In the genomic region with DNA sequence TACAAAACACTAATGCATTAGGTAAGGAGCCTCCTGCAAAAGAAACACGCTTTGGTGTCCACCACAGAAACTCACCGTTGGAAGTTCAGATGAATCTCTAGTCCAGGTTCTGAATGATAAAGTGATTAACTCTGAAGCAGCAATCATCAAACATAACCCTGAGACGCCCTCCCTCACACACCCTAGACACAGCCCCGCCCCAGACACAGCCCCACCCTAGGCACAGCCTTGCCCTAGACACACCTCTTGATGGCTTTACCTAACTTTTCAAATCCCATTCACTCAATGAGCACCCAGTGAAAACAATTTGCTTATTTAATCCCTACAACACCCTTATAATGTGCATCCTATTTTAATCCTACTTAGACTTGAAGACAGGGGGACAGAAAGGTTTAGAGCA, we compare ENCODE assay signal across 19 cellular contexts. TPM values are rescaled to one million over a fixed set of nuclear protein-coding genes. Genes with fewer than 3 reads are reported as not detected.
DNase-seq lines count a peak whose midpoint lies in the region; ATAC-seq, FAIRE-seq and TF ChIP-seq lines count a peak whose summit lies in the region.
"Had no signal": no experiment of that assay in that cellular context is flagged by ENCODE, and none has a peak within 500 bp of the region (broad histone marks: within the 10 kb centered on the region; RNA-seq: fewer than 3 reads in every experiment).

No MANE protein-coding gene starts in this region.

- no peaks in the 10 kb centered on the region for H3F3A ChIP-seq in GM23338 (replicated peaks; ENCODE audit: low read depth)

- no peak overlapping the region for H3K4me3 Mint-ChIP-seq in IgD-negative memory B cell
- no peak overlapping the region for H3K4me3 Mint-ChIP-seq in CD8-positive, alpha-beta memory T cell
- no peak overlapping the region for H3K4me3 Mint-ChIP-seq in GM23338
- H3K4me3 Mint-ChIP-seq: CD4-positive, alpha-beta memory T cell had no signal

- peak; percentile 40; the same call in 1 of the 3 replicates for ATAC-seq in K562
- peak; percentile 98 for ATAC-seq in left colon
- no peak for ATAC-seq in GM23338
- ATAC-seq: GM12878 had no signal

- TF ChIP-seq CTCF in K562 (IDR thresholded peaks at IDR 0.05 in 2 of 3, conservative IDR thresholded peaks at IDR 0.05 in 1 of 3; ENCODE audit: insufficient read depth in 2 of 3, low read depth in 1 of 3, low read length in 3 of 3), result no peak
- TF ChIP-seq CTCF in transverse colon (IDR thresholded peaks at IDR 0.05), result no peak
- no peak for TF ChIP-seq CTCF in GM23338 (conservative IDR thresholded peaks at IDR 0.05; ENCODE audit: low read depth in 2 of 2)

- no peak overlapping the region for H3K4me3 ChIP-seq in K562
- no peak overlapping the region for H3K4me3 ChIP-seq in transverse colon
- no peak overlapping the region for H3K4me3 ChIP-seq in CD8-positive, alpha-beta memory T cell (ENCODE audit: low read length)
- no peak overlapping the region for H3K4me3 ChIP-seq in GM23338
- H3K4me3 ChIP-seq: GM12878, HAP-1 had no signal

- WGBS in K562 (ENCODE audit: insufficient coverage, low coverage, missing lambda C conversion rate), result 2% methylated on average over 4 of the region's 4 CpGs
- 60 to 80% methylated on average over 1 to 4 of the region's 4 CpGs for WGBS in transverse colon (ENCODE audit: low coverage in 1 of 2), 2 donors

- CTCF ChIA-PET in K562 (lab: Yijun Ruan, JAX; ENCODE audit: low intra/inter-chr PET ratio), result no interaction called here
- CTCF ChIA-PET in CD8-positive, alpha-beta memory T cell (lab: Charles Lee), result interaction anchor here (1.4 to 3.3 kb wide), 3 partner anchors 10 to 131 kb away, joined by 3 to 15 read pairs (median 6); no protein-coding TSS in a partner anchor

- peaks cover 0 to 3% (median 2%) of the 10 kb centered on the region in 3 donors for H3K4me1 Mint-ChIP-seq in IgD-negative memory B cell
- peaks cover 0 to 9% (median 5%) of the 10 kb centered on the region in 3 donors for H3K4me1 Mint-ChIP-seq in CD8-positive, alpha-beta memory T cell
- H3K4me1 Mint-ChIP-seq in GM23338, result no peaks in the 10 kb centered on the region

- in situ Hi-C loops in K562 (cut with MboI) (loop anchor here (5.0 kb wide), 1 partner anchor 75 kb away; the partner anchor contains the start of gene PLAC9), transverse colon (cut with MboI; ENCODE audit: low pct_ligation_motif_present in 1 of 4, low pct_unique_long_range_greater_than_20kb in 1 of 4, low sequenced_read_pairs in 3 of 4) (loop anchor here in 1 of 4 donors (25.0 kb wide), 1 partner anchor 155 kb away; the partner anchor contains the start of gene ANXA11)

- no peak overlapping the region for H3K9ac ChIP-seq in K562 (ENCODE audit: insufficient read depth in 1 of 2, low read depth in 2 of 2, low read length in 2 of 2)

- intact Hi-C loops in K562 (cut with micrococcal nuclease) (no loop called here), left colon (cut with DNase I, micrococcal nuclease) (no loop called here), transverse colon (cut with DNase I; ENCODE audit: low total_unique reads) (no loop called here)

- H3K36me3 Mint-ChIP-seq in IgD-negative memory B cell (peaks cover 1% of the 10 kb centered on the region), GM23338 (ENCODE audit: low read depth) (no peaks in the 10 kb centered on the region)
- H3K36me3 Mint-ChIP-seq in CD8-positive, alpha-beta memory T cell, result no peaks in the 10 kb centered on the region
- H3K36me3 Mint-ChIP-seq: CD4-positive, alpha-beta memory T cell had no signal

- H3K4me2 ChIP-seq in K562 (ENCODE audit: insufficient read depth, low read length) (no peak overlapping the region), GM23338 (no peak overlapping the region)

- H3K36me3 ChIP-seq in K562 (ENCODE audit: control insufficient read depth, insufficient read depth, low read length) (no peaks in the 10 kb centered on the region), transverse colon (no peaks in the 10 kb centered on the region), GM23338 (ENCODE audit: insufficient read depth) (no peaks in the 10 kb centered on the region)
- H3K36me3 ChIP-seq in CD8-positive, alpha-beta memory T cell (ENCODE audit: insufficient read depth, low read length), result no peaks in the 10 kb centered on the region
- H3K36me3 ChIP-seq: HAP-1 had no signal

- no peak for TF ChIP-seq RAD21 in K562 (CRISPR knock-in tag; conservative IDR thresholded peaks at IDR 0.05 in 1 of 2, IDR thresholded peaks at IDR 0.05 in 1 of 2)

- no peak for DNase-seq in K562 (ENCODE audit: extremely low read depth in 1 of 4, low spot score in 3 of 4)
- peak; percentile 28 to 49 for DNase-seq in left colon
- peak; percentile 38 for DNase-seq in transverse colon
- no peak for DNase-seq in cerebellar cortex (ENCODE audit: low spot score)
- no peak for DNase-seq in CD8-positive, alpha-beta memory T cell
- no peak for DNase-seq in GM23338 (ENCODE audit: low spot score)
- DNase-seq: C1 segment of cervical spinal cord; CD4-positive, alpha-beta memory T cell; DMS 273 treated with DMSO at 0.1 percent for 48 hours; DMS79; EL; GDM1; GOT3 had no signal

- H3K4me1 ChIP-seq in K562 (replicated peaks in 1 of 2; ENCODE audit: control insufficient read depth in 2 of 2, insufficient read depth in 2 of 2, low read length in 2 of 2) (no peaks in the 10 kb centered on the region), transverse colon (no peaks in the 10 kb centered on the region), GM23338 (ENCODE audit: insufficient read depth) (no peaks in the 10 kb centered on the region)
- H3K4me1 ChIP-seq in CD8-positive, alpha-beta memory T cell (ENCODE audit: insufficient read depth, low read length), result no peaks in the 10 kb centered on the region
- H3K4me1 ChIP-seq: HAP-1 had no signal

- BruUV-seq in K562 (replicated peaks; lab: Mats Ljungman, UMichigan), result no TSS peak

- H3K27me3 Mint-ChIP-seq in IgD-negative memory B cell (no peaks in the 10 kb centered on the region), GM23338 (ENCODE audit: insufficient read depth, low read depth, poor library complexity) (peaks cover 3% of the 10 kb centered on the region)
- H3K27me3 Mint-ChIP-seq in CD8-positive, alpha-beta memory T cell, result no peaks in the 10 kb centered on the region
- H3K27me3 Mint-ChIP-seq: CD4-positive, alpha-beta memory T cell had no signal

- H3K79me2 ChIP-seq in K562 (ENCODE audit: control insufficient read depth, insufficient read depth, low read length) (no peaks in the 10 kb centered on the region), GM23338 (replicated peaks; ENCODE audit: insufficient read depth) (no peaks in the 10 kb centered on the region)

- H3K27ac ChIP-seq in K562 (ENCODE audit: extremely low read depth, low read depth, low read length), result no peak overlapping the region
- H3K27ac ChIP-seq in transverse colon, result no peak overlapping the region
- H3K27ac ChIP-seq in CD8-positive, alpha-beta memory T cell (ENCODE audit: low read depth, low read length), result no peak overlapping the region
- no peak overlapping the region for H3K27ac ChIP-seq in GM23338 (ENCODE audit: low read depth)

- POLR2A ChIA-PET in K562 (lab: Yijun Ruan, JAX), result no interaction called here
- POLR2A ChIA-PET in CD8-positive, alpha-beta memory T cell (lab: Charles Lee), result no interaction called here

- TF ChIP-seq EP300 in K562 (IDR thresholded peaks at IDR 0.05; ENCODE audit: low read length) (no peak), transverse colon (IDR thresholded peaks at IDR 0.05; ENCODE audit: low read depth) (no peak)

- H2AFZ ChIP-seq in K562 (ENCODE audit: low read depth, low read length) (no peak overlapping the region), GM23338 (no peak overlapping the region)

- no peak for FAIRE-seq in K562 (lab: Jason Lieb, UNC)
- FAIRE-seq: D721Med, GM12878, GM19239, H54 had no signal

- H3K9me3 Mint-ChIP-seq in IgD-negative memory B cell, result no peaks in the 10 kb centered on the region
- no peaks in the 10 kb centered on the region for H3K9me3 Mint-ChIP-seq in CD8-positive, alpha-beta memory T cell
- no peaks in the 10 kb centered on the region for H3K9me3 Mint-ChIP-seq in GM23338
- H3K9me3 Mint-ChIP-seq: CD4-positive, alpha-beta memory T cell had no signal

- H3K9me3 ChIP-seq in K562 (replicated peaks; ENCODE audit: control insufficient read depth, insufficient read depth, low read depth, low read length) (no peaks in the 10 kb centered on the region), transverse colon (no peaks in the 10 kb centered on the region)
- no peaks in the 10 kb centered on the region for H3K9me3 ChIP-seq in CD8-positive, alpha-beta memory T cell (ENCODE audit: low read length)
- H3K9me3 ChIP-seq: HAP-1 had no signal

- H3K27me3 ChIP-seq in K562 (ENCODE audit: control insufficient read depth in 2 of 2, insufficient read depth in 2 of 2, low read length in 2 of 2) (peaks cover 3 to 16% of the 10 kb centered on the region in 2 experiments; a peak in 3 of 5 replicates), transverse colon (no peaks in the 10 kb centered on the region), GM23338 (ENCODE audit: insufficient read depth) (no peaks in the 10 kb centered on the region)
- H3K27me3 ChIP-seq in CD8-positive, alpha-beta memory T cell (ENCODE audit: insufficient read depth, low read length, poor library complexity, severe bottlenecking), result no peaks in the 10 kb centered on the region

- no peaks in the 10 kb centered on the region for H3K9me2 ChIP-seq in GM23338 (ENCODE audit: insufficient read depth)

- H3K27ac Mint-ChIP-seq in IgD-negative memory B cell (peak overlapping the region in 2 of 3 donors; percentile 30 to 63), GM23338 (no peak overlapping the region)
- H3K27ac Mint-ChIP-seq in CD8-positive, alpha-beta memory T cell, result no peak overlapping the region
- H3K27ac Mint-ChIP-seq: CD4-positive, alpha-beta memory T cell had no signal

- TF ChIP-seq POLR2A in K562 (conservative IDR thresholded peaks at IDR 0.05) (no peak), transverse colon (IDR thresholded peaks at IDR 0.05) (no peak)

- H3K9me1 ChIP-seq in K562 (ENCODE audit: control insufficient read depth, insufficient read depth, low read length), result no peaks in the 10 kb centered on the region

- H4K20me1 ChIP-seq in K562 (replicated peaks; ENCODE audit: control insufficient read depth, insufficient read depth, low read length) (no peaks in the 10 kb centered on the region), GM23338 (replicated peaks; ENCODE audit: insufficient read depth) (no peaks in the 10 kb centered on the region)

RNA-seq across cellular contexts. Expression of gene TMEM254, which starts 21.3 kb away (rescaled TPM):
- polyA plus RNA-seq in IgD-negative memory B cell (29.4 TPM), K562 (2011; rRNA removed) (1.9 and 4.0 TPM in 2 replicates), K562 (2014; fragmentation: Illumina TruSeq; extraction: Trizol) (3.2 and 3.9 TPM in 2 replicates), K562 (2014; fragmentation: Nextera tagmentation; extraction: Ambion mirVana) (1 to 10 TPM; 4.7 TPM), K562 (2014; rRNA removed) (1.5 and 1.9 TPM in 2 replicates), GM23338 (2016; fragmentation: Nextera tagmentation; extraction: Ambion mirVana) (21.1 and 21.5 TPM in 2 replicates)
- total RNA-seq in K562 (2011; cell fraction: chromatin; rRNA removed; ENCODE audit: low replicate concordance), result 0.58 and 1.1 TPM in 2 replicates
- 0.79 and 1.8 TPM in 2 replicates for total RNA-seq in K562 (2011; cell fraction: nucleolus; rRNA removed)
- total RNA-seq in K562 (2011; cell fraction: nucleoplasm; rRNA removed), result 1.7 and 3.0 TPM in 2 replicates
- total RNA-seq in K562 (2014; rRNA removed) (0.59 and 1.4 TPM in 2 replicates), K562 (2014; rRNA removed; fragmentation: Illumina TruSeq; extraction: Trizol) (1.5 TPM in 2 replicates), K562 (2015; rRNA removed; fragmentation: Illumina TruSeq; extraction: Trizol) (0.98 and 1.0 TPM in 2 replicates), K562 (2021) (2.3 TPM in 2 replicates), left colon (10 to 100 TPM; 26.6 to 31.2 TPM), transverse colon (10 to 100 TPM in 2 of 4 donors, 1 to 10 TPM in 2; 3.0 to 33.7 (median 10.4) TPM)
- polyA plus RNA-seq in K562 (2011; cell fraction: cytosol; rRNA removed), result 1.3 and 4.4 TPM in 2 replicates
- 0.40 and 2.3 TPM in 2 replicates for polyA plus RNA-seq in K562 (2011; cell fraction: nucleus; rRNA removed)
- 3.0 and 4.5 TPM in 2 replicates for polyA plus RNA-seq in K562 (2012)
- polyA minus RNA-seq in K562 (2011; rRNA and poly(A)+ RNA removed), result 0.56 and 2.9 TPM in 2 replicates
- polyA minus RNA-seq in K562 (2011; cell fraction: cytosol; rRNA and poly(A)+ RNA removed), result not detected in 2 replicates
- polyA minus RNA-seq in K562 (2011; cell fraction: nucleus; rRNA and poly(A)+ RNA removed), result 0.27 and 0.56 TPM in 2 replicates
- total RNA-seq in CD8-positive, alpha-beta memory T cell, result 10 to 100 TPM; 10.1 to 11.8 TPM
- 30.8 TPM for polyA plus RNA-seq in CD8-positive, alpha-beta memory T cell
- total RNA-seq in GM23338 (2014; rRNA removed; shearing (Covaris generic)), result 21.1 and 21.2 TPM in 2 replicates

Comparison
In these comparisons a context has a peak if more than half of its experiments do, and no peak if none do; other contexts are left out.
1. H3K27ac Mint-ChIP-seq: peak in IgD-negative memory B cell (2 of 3); none in CD8-positive, alpha-beta memory T cell (0 of 8) and GM23338 (single experiment).
2. DNase-seq: peak in left colon (2 of 2) and transverse colon (single experiment); none in K562 (0 of 4), cerebellar cortex (single experiment), CD8-positive, alpha-beta memory T cell (0 of 5) and GM23338 (single experiment).